18 cellular contexts compared by ENCODE assay signal in genomic region chr2:10504994-10505820, GRCh38. TPM values are rescaled to one million over a fixed set of nuclear protein-coding genes. Genes with fewer than 3 reads are reported as not detected.
DNase-seq lines count a peak whose midpoint lies in the region; ATAC-seq, FAIRE-seq and TF ChIP-seq lines count a peak whose summit lies in the region.
"Had no signal": no experiment of that assay in that cellular context is flagged by ENCODE, and none has a peak within 500 bp of the region (broad histone marks: within the 10 kb centered on the region; RNA-seq: fewer than 3 reads in every experiment).

No MANE protein-coding gene starts in this region.

- H3K36me3 Mint-ChIP-seq in WTC11: no peaks in the 10 kb centered on the region

- H3K27ac ChIP-seq in HepG2 (ENCODE audit: extremely low read length, insufficient read depth, low read length): no peak overlapping the region
- H3K27ac ChIP-seq: C4-2B, RWPE1, SJSA1 had no signal

- no peak overlapping the region for H3K4me2 ChIP-seq in HepG2 (ENCODE audit: low read depth, low read length)

- BruUV-seq in HepG2 (replicated peaks; lab: Mats Ljungman, UMichigan): no TSS peak

- no peaks in the 10 kb centered on the region; the same call in 1 of the 2 replicates for H4K20me1 ChIP-seq in HepG2 (ENCODE audit: insufficient read depth, low read length)

- no peaks in the 10 kb centered on the region for H3K79me2 ChIP-seq in HepG2 (ENCODE audit: insufficient read depth, low read length)

- H3K27me3 ChIP-seq in HepG2 (ENCODE audit: control insufficient read depth in 1 of 2, insufficient read depth in 2 of 2, low read length in 2 of 2): peaks cover 13 to 71% of the 10 kb centered on the region in 2 experiments; a peak in 4 of 5 replicates
- H3K27me3 ChIP-seq: SJSA1 had no signal

- H3K4me3 ChIP-seq in HepG2 (replicated peaks in 1 of 3; ENCODE audit: insufficient read depth in 1 of 3, low read depth in 2 of 3, low read length in 3 of 3): no peak overlapping the region
- H3K4me3 ChIP-seq: SJSA1 had no signal

- H3K9ac ChIP-seq in HepG2 (ENCODE audit: insufficient read depth, low read depth, low read length): no peak overlapping the region

- no peak overlapping the region for H2AFZ ChIP-seq in HepG2 (ENCODE audit: low read length)

- TF ChIP-seq EP300 in HepG2 (IDR thresholded peaks at IDR 0.05; ENCODE audit: low read depth in 2 of 2, low read length in 2 of 2) (no peak), HepG2 (CRISPR knock-in tag; IDR thresholded peaks at IDR 0.05; ENCODE audit: borderline replicate concordance) (no peak)

- H3K9me3 ChIP-seq in HepG2 (ENCODE audit: low read length): no peaks in the 10 kb centered on the region
- H3K9me3 ChIP-seq: SJSA1 had no signal

- POLR2A ChIA-PET in WTC11 (lab: Charles Lee) (no interaction called here), HepG2 (lab: Yijun Ruan, JAX) (no interaction called here)

- no peak overlapping the region for H3K27ac Mint-ChIP-seq in WTC11

- no peaks in the 10 kb centered on the region for H3K4me1 Mint-ChIP-seq in WTC11

- TF ChIP-seq POLR2A in HepG2 (IDR thresholded peaks at IDR 0.05; ENCODE audit: insufficient read depth in 1 of 2, low read depth in 2 of 2, low read length in 2 of 2): no peak

- H3K36me3 ChIP-seq in HepG2 (replicated peaks in 1 of 2; ENCODE audit: control insufficient read depth in 1 of 2, insufficient read depth in 2 of 2, low read length in 2 of 2): no peaks in the 10 kb centered on the region
- H3K36me3 ChIP-seq: SJSA1 had no signal

- H3K4me3 Mint-ChIP-seq in WTC11: no peak overlapping the region

- ATAC-seq in WTC11 (no peak), HepG2 (peak; percentile 36), GM21360 (IDR thresholded peaks at IDR 0.05; ENCODE audit: unreplicated experiment) (no peak)

- no peaks in the 10 kb centered on the region for H3K9me3 Mint-ChIP-seq in WTC11

- TF ChIP-seq CTCF in WTC11 (IDR thresholded peaks at IDR 0.05): no peak
- no peak for TF ChIP-seq CTCF in HepG2 (CRISPR knock-in tag; IDR thresholded peaks at IDR 0.05)

- CTCF ChIA-PET in WTC11 (lab: Charles Lee): interaction anchor here (1.4 kb wide), 1 partner anchor 38 kb away, joined by 5 read pairs; no protein-coding TSS in a partner anchor
- CTCF ChIA-PET in HepG2 (lab: Yijun Ruan, JAX; ENCODE audit: low intra/inter-chr PET ratio, low total read pairs): no interaction called here

- no peaks in the 10 kb centered on the region for H3K4me1 ChIP-seq in HepG2 (ENCODE audit: insufficient read depth, low read length)

- peak; percentile 58 for DNase-seq in activated effector memory CD4-positive, alpha-beta T cell treated with anti-CD3 and anti-CD28 coated beads, Interleukin-2, amount 50 U/mL, for 16 hours
- no peak for DNase-seq in activated effector memory CD4-positive, alpha-beta T cell treated with Interleukin-2 at 50 U/mL for 16 hours
- no peak for DNase-seq in WTC11 (ENCODE audit: low spot score)
- DNase-seq in HepG2 (ENCODE audit: low spot score): no peak
- DNase-seq in stimulated activated CD8-positive, alpha-beta memory T cell treated with anti-CD3 and anti-CD28 coated beads, Interleukin-4, amount 100 ng/mL, for 48 hours: peak; percentile 9
- DNase-seq in SKM-1 treated with dmso at 0.1 percent for 144 hours (lab: John Stamatoyannopoulos, UW; ENCODE audit: unreplicated experiment): no peak
- no peak for DNase-seq in SW 1271 (lab: John Stamatoyannopoulos, UW)
- DNase-seq: EL, HCEC 1CT, KBM-7, NCI-H1436, NCI-H2081, NCI-H510A, NCI-H774 had no signal

- intact Hi-C loops in HepG2 (cut with micrococcal nuclease; ENCODE audit: unreplicated experiment): no loop called here

- H3K27me3 Mint-ChIP-seq in WTC11 (ENCODE audit: low read depth): peaks cover 3% of the 10 kb centered on the region; the same call in 1 of the 2 replicates

- FAIRE-seq in HepG2 (lab: Jason Lieb, UNC): no peak

- no peak for TF ChIP-seq RAD21 in HepG2 (CRISPR knock-in tag; IDR thresholded peaks at IDR 0.05)

- in situ Hi-C loops in HepG2 (cut with HindIII; ENCODE audit: extremely low pct_ligation_motif_present, low pct_unique_long_range_greater_than_20kb): no loop called here

- 21% methylated on average over 13 of the region's 13 CpGs for WGBS in HepG2 (ENCODE audit: low lambda C conversion rate)

TF ChIP-seq in WTC11, 78 proteins besides CTCF, POLR2A, EP300 and RAD21:
- TF ChIP-seq PRDM15 (CRISPR knock-in tag; IDR thresholded peaks at IDR 0.05) (no peak), ZNF423 (CRISPR knock-in tag; IDR thresholded peaks at IDR 0.05) (peak; percentile 67; the same call in 1 of the 2 replicates)
TF ChIP-seq in WTC11: peak in this region for 1.

TF ChIP-seq in HepG2, 621 proteins besides CTCF, POLR2A, EP300 and RAD21 (continues in another document):
- TF ChIP-seq ARHGAP35 (CRISPR knock-in tag; IDR thresholded peaks at IDR 0.05; ENCODE audit: borderline replicate concordance) (no peak), NRL (CRISPR knock-in tag; IDR thresholded peaks at IDR 0.05; ENCODE audit: borderline replicate concordance) (no peak), ZNF703 (CRISPR knock-in tag; IDR thresholded peaks at IDR 0.05; ENCODE audit: borderline replicate concordance) (no peak), ZNF17 (CRISPR knock-in tag; IDR thresholded peaks at IDR 0.05) (no peak), TMF1 (CRISPR knock-in tag; IDR thresholded peaks at IDR 0.05; ENCODE audit: low read depth) (no peak), ZBTB3 (CRISPR knock-in tag; IDR thresholded peaks at IDR 0.05; ENCODE audit: borderline replicate concordance, low read depth) (no peak), ZBTB33 (CRISPR knock-in tag; IDR thresholded peaks at IDR 0.05) (no peak), FOSL1 (CRISPR knock-in tag; IDR thresholded peaks at IDR 0.05; ENCODE audit: borderline replicate concordance) (no peak), ZNF512B (CRISPR knock-in tag; IDR thresholded peaks at IDR 0.05; ENCODE audit: borderline replicate concordance) (no peak), HES4 (CRISPR knock-in tag; IDR thresholded peaks at IDR 0.05; ENCODE audit: borderline replicate concordance) (no peak), RXRB (CRISPR knock-in tag; IDR thresholded peaks at IDR 0.05; ENCODE audit: borderline replicate concordance) (no peak), ATRX (CRISPR knock-in tag; IDR thresholded peaks at IDR 0.05; ENCODE audit: borderline replicate concordance) (no peak)

RNA-seq across cellular contexts. Expression of gene ODC1, which starts 57.1 kb away (rescaled TPM):
- total RNA-seq in WTC11 (2021) (42.3 to 46.6 TPM (median 42.8 TPM) in 3 replicates), HepG2 (2016; rRNA removed; fragmentation: Illumina TruSeq; extraction: Trizol) (371 and 422 TPM in 2 replicates)
- 747 and 845 TPM in 2 replicates for total RNA-seq in HepG2 (2016; cell fraction: cytosol; rRNA removed; fragmentation: Illumina TruSeq; extraction: Trizol; ENCODE audit: low read depth)
- total RNA-seq in HepG2 (2016; cell fraction: insoluble cytoplasmic fraction; rRNA removed; fragmentation: Illumina TruSeq; extraction: Trizol): 382 and 405 TPM in 2 replicates
- 1,179 and 1,380 TPM in 2 replicates for total RNA-seq in HepG2 (2016; cell fraction: membrane; rRNA removed; fragmentation: Illumina TruSeq; extraction: Trizol)
- 154 and 170 TPM in 2 replicates for total RNA-seq in HepG2 (2016; cell fraction: nucleus; rRNA removed; fragmentation: Illumina TruSeq; extraction: Trizol)
- polyA plus RNA-seq in HepG2 (2011; rRNA removed): 105 and 142 TPM in 2 replicates
- polyA plus RNA-seq in HepG2 (2011; cell fraction: cytosol; rRNA removed): 93.6 and 131 TPM in 2 replicates
- 44.5 and 56.5 TPM in 2 replicates for polyA plus RNA-seq in HepG2 (2011; cell fraction: nucleus; rRNA removed)
- 108 and 109 TPM in 2 replicates for polyA plus RNA-seq in HepG2 (2012)
- polyA plus RNA-seq in HepG2 (2016; cell fraction: cytosol; fragmentation: Illumina TruSeq; extraction: Trizol; ENCODE audit: low read depth): 923 and 940 TPM in 2 replicates
- 367 and 392 TPM in 2 replicates for polyA plus RNA-seq in HepG2 (2016; cell fraction: insoluble cytoplasmic fraction; fragmentation: Illumina TruSeq; extraction: Trizol; ENCODE audit: low read depth)
- 1,008 and 1,080 TPM in 2 replicates for polyA plus RNA-seq in HepG2 (2016; cell fraction: membrane; fragmentation: Illumina TruSeq; extraction: Trizol; ENCODE audit: low read depth)
- 235 and 237 TPM in 2 replicates for polyA plus RNA-seq in HepG2 (2016; cell fraction: nucleus; fragmentation: Illumina TruSeq; extraction: Trizol; ENCODE audit: insufficient read depth, low read depth)
- polyA minus RNA-seq in HepG2 (2011; rRNA and poly(A)+ RNA removed; ENCODE audit: low replicate concordance): 64.0 and 223 TPM in 2 replicates
- polyA minus RNA-seq in HepG2 (2011; cell fraction: cytosol; rRNA and poly(A)+ RNA removed): 53.3 and 58.5 TPM in 2 replicates
- 32.7 and 35.2 TPM in 2 replicates for polyA minus RNA-seq in HepG2 (2011; cell fraction: nucleus; rRNA and poly(A)+ RNA removed)

Comparison
In these comparisons a context has a peak if more than half of its experiments do, and no peak if none do; other contexts are left out.
1. DNase-seq: peak in activated effector memory CD4-positive, alpha-beta T cell treated with anti-CD3 and anti-CD28 coated beads, Interleukin-2, amount 50 U/mL, for 16 hours (single experiment) and stimulated activated CD8-positive, alpha-beta memory T cell treated with anti-CD3 and anti-CD28 coated beads, Interleukin-4, amount 100 ng/mL, for 48 hours (single experiment); none in activated effector memory CD4-positive, alpha-beta T cell treated with Interleukin-2 at 50 U/mL for 16 hours (single experiment), WTC11 (single experiment), HepG2 (single experiment), SKM-1 treated with dmso at 0.1 percent for 144 hours (single experiment) and SW 1271 (0 of 2).